14 cellular contexts compared by ENCODE assay signal in the genomic region with DNA sequence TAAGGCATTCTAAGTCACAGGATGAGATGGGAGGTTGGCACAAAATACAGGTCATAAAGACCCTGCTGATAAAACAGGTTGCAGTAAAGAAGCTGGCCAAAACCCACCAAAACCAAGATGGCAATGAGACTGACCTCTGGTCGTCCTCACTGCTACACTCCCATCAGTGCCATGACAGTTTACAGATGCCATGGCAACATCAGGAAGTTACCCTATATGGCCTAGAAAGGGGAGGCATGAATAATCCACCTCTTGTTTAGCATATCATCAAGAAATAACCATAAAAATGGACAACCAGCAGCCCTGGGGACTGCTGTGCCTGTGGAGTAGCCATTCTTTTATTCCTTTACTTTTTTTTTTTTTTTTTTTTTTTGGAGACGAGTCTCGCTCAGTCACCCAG. TPM values are rescaled to one million over a fixed set of nuclear protein-coding genes. Genes with fewer than 3 reads are reported as not detected.
DNase-seq lines count a peak whose midpoint lies in the region; ATAC-seq and TF ChIP-seq lines count a peak whose summit lies in the region.
"Not testable (repeated sequence)": the region's sequence is repeated elsewhere in the genome, so short reads cannot be mapped to it uniquely, and the experiment has no call there.
"Had no signal": no experiment of that assay in that cellular context is flagged by ENCODE, and none has a peak within 500 bp of the region (broad histone marks: within the 10 kb centered on the region; RNA-seq: fewer than 3 reads in every experiment).

No MANE protein-coding gene starts in this region.

- in situ Hi-C loops in gastrocnemius medialis (cut with MboI; ENCODE audit: low sequenced_read_pairs in 4 of 4), result not testable (repeated sequence)

- not testable (repeated sequence) for DNase-seq in heart right ventricle, right cardiac atrium
- DNase-seq in gastrocnemius medialis, result peak in 1 of 2 donors; percentile 3

- H3K4me3 ChIP-seq in heart right ventricle; right cardiac atrium (ENCODE audit: low read length); gastrocnemius medialis: not testable (repeated sequence)

- ATAC-seq in heart right ventricle, right cardiac atrium, gastrocnemius medialis: not testable (repeated sequence)

- not testable (repeated sequence) for TF ChIP-seq POLR2A in gastrocnemius medialis (IDR thresholded peaks at IDR 0.05)

- TF ChIP-seq CTCF in heart right ventricle (IDR thresholded peaks at IDR 0.05); gastrocnemius medialis (IDR thresholded peaks at IDR 0.05 in 4 of 5, conservative IDR thresholded peaks at IDR 0.05 in 1 of 5): not testable (repeated sequence)

- not testable (repeated sequence) for H3K27me3 ChIP-seq in heart right ventricle; right cardiac atrium (ENCODE audit: control insufficient read depth, insufficient read depth); gastrocnemius medialis

- peaks cover 0 to 34% (median 3%) of the 10 kb centered on the region in 9 donors for H3K4me1 ChIP-seq in heart right ventricle
- not testable (repeated sequence) for H3K4me1 ChIP-seq in right cardiac atrium (ENCODE audit: control insufficient read depth, insufficient read depth, low read length)
- H3K4me1 ChIP-seq in gastrocnemius medialis, result peaks cover 22 to 31% of the 10 kb centered on the region in 2 donors

- H3K9me3 ChIP-seq in heart right ventricle; right cardiac atrium (ENCODE audit: control insufficient read depth, low read length); gastrocnemius medialis: not testable (repeated sequence)

- 67 to 82% methylated on average over 3 of the region's 3 CpGs for WGBS in heart right ventricle, 2 donors
- 95% methylated on average over 3 of the region's 3 CpGs for WGBS in right cardiac atrium

- H3K27ac ChIP-seq in angular gyrus (ENCODE audit: low read depth, low read length) (peak overlapping the region; percentile 85), cingulate gyrus (ENCODE audit: low read depth, low read length) (peak overlapping the region; percentile 92), heart right ventricle (peak overlapping the region in 6 of 10 donors; percentile 47 to 75 (median 64)), right cardiac atrium (ENCODE audit: low read length) (peak overlapping the region; percentile 92), gastrocnemius medialis (peak overlapping the region; percentile 69 to 77 (median 74)), temporal lobe (ENCODE audit: low read depth, low read length) (peak overlapping the region; percentile 94)

- not testable (repeated sequence) for H3K36me3 ChIP-seq in heart right ventricle, gastrocnemius medialis

- intact Hi-C loops in heart right ventricle (cut with DNase I); right cardiac atrium (cut with DNase I); gastrocnemius medialis (cut with DNase I; ENCODE audit: low total_unique reads): not testable (repeated sequence)

RNA-seq across cellular contexts. Expression of gene HHATL, which starts 19.8 kb away (rescaled TPM):
- 100 to 1,000 TPM; 390 to 998 (median 624) TPM for total RNA-seq in heart right ventricle
- 1,000 to 10,000 TPM in 1 of 2 donors, 100 to 1,000 TPM in 1; 332 to 2,035 TPM for polyA plus RNA-seq in heart right ventricle
- total RNA-seq in right cardiac atrium, result 100 to 1,000 TPM; 480 to 768 (median 570) TPM
- 622 TPM for polyA plus RNA-seq in right cardiac atrium
- 100 to 1,000 TPM in 2 of 4 donors, 10 to 100 TPM in 2; 78.0 to 309 (median 164) TPM for total RNA-seq in gastrocnemius medialis
- total RNA-seq in temporal lobe, result not detected
- total RNA-seq: CD4-positive, alpha-beta T cell; CD8-positive, alpha-beta memory T cell; GM12878; GM23248; H1; H7 had no signal
- polyA plus RNA-seq: A549; CD14-positive monocyte; CD8-positive, alpha-beta memory T cell; GM12878; GM23248 had no signal

RNA-seq across cellular contexts. Expression of gene KLHL40, which starts 37.1 kb away (rescaled TPM):
- total RNA-seq in heart right ventricle (1 to 10 TPM in 3 of 10 donors, under 1 TPM in 7; 0.26 to 1.6 (median 0.85) TPM), right cardiac atrium (1 to 10 TPM in 1 of 4 donors, under 1 TPM in 3; 0.09 to 1.6 (median 0.40) TPM), gastrocnemius medialis (100 to 1,000 TPM; 197 to 682 (median 397) TPM), temporal lobe (not detected)
- polyA plus RNA-seq in heart right ventricle (1 to 10 TPM in 1 of 2 donors, under 1 TPM in 1; 0.51 to 8.3 TPM), right cardiac atrium (0.29 TPM)
- total RNA-seq: CD4-positive, alpha-beta T cell; CD8-positive, alpha-beta memory T cell; GM12878; GM23248; H1; H7 had no signal
- polyA plus RNA-seq: A549; CD14-positive monocyte; CD8-positive, alpha-beta memory T cell; GM12878; GM23248 had no signal

RNA-seq across cellular contexts. Expression of gene CCDC13, which starts 50.6 kb away (rescaled TPM):
- 1 to 10 TPM in 2 of 10 donors, under 1 TPM in 6, not detected in 2; 0.16 to 1.2 (median 0.62) TPM for total RNA-seq in heart right ventricle
- under 1 TPM; 0.44 to 0.52 TPM for polyA plus RNA-seq in heart right ventricle
- total RNA-seq in right cardiac atrium, result 1 to 10 TPM in 1 of 4 donors, under 1 TPM in 2, not detected in 1; 0.26 to 1.8 (median 0.96) TPM
- 0.84 TPM for polyA plus RNA-seq in right cardiac atrium
- 1 to 10 TPM in 2 of 4 donors, under 1 TPM in 2; 0.12 to 1.5 (median 1.1) TPM for total RNA-seq in gastrocnemius medialis
- 2.7 TPM for total RNA-seq in temporal lobe
- total RNA-seq: H1 had no signal

Comparison
In these comparisons a context has a peak if more than half of its experiments do, and no peak if none do; other contexts are left out.
1. RNA of gene HHATL, which starts 19.8 kb away (total RNA-seq): 390 to 998 TPM in heart right ventricle, 480 to 768 TPM in right cardiac atrium and 78.0 to 309 TPM in gastrocnemius medialis; not detected in temporal lobe (single experiment); every median in the first group is over 10 times any median in the second.
2. RNA of gene KLHL40, which starts 37.1 kb away (total RNA-seq): 197 to 682 TPM in gastrocnemius medialis; 0.26 to 1.6 TPM in heart right ventricle, 0.09 to 1.6 TPM in right cardiac atrium and not detected in temporal lobe (single experiment); every median in the first group is over 10 times any median in the second.
3. Peak in every context shown above with its lines, with median percentiles within 50 percentile points of each other: H3K27ac ChIP-seq.